In genomic region chr11:104967493-104968364, GRCh38 we compare ENCODE assay signal across 8 cellular contexts. TPM values are rescaled to one million over a fixed set of nuclear protein-coding genes. Genes with fewer than 3 reads are reported as not detected.
DNase-seq lines count a peak whose midpoint lies in the region; ATAC-seq, FAIRE-seq and TF ChIP-seq lines count a peak whose summit lies in the region.

No MANE protein-coding gene starts in this region.

- TF ChIP-seq EP300 in H1 (IDR thresholded peaks at IDR 0.05; ENCODE audit: borderline replicate concordance in 1 of 2, low read depth in 2 of 2, low read length in 2 of 2): no peak

- H3K23ac ChIP-seq in H1 (ENCODE audit: insufficient read length): no peak overlapping the region

- no peak overlapping the region for H2BK20ac ChIP-seq in H1 (ENCODE audit: low read length)

- peaks cover 5% of the 10 kb centered on the region in 2 experiments; a peak in 3 of 4 replicates for H3K9me3 ChIP-seq in H1 (ENCODE audit: insufficient read depth in 2 of 2, low read depth in 1 of 2, low read length in 1 of 2)

- no peak for TF ChIP-seq CTCF in H1 (IDR thresholded peaks at IDR 0.05; ENCODE audit: control extremely low read depth in 1 of 3, insufficient read depth in 1 of 3, low read depth in 1 of 3, low read length in 3 of 3)
- no peak for TF ChIP-seq CTCF in osteocyte (IDR thresholded peaks at IDR 0.05)

- H3K9me3 Mint-ChIP-seq in osteocyte (ENCODE audit: unreplicated experiment): peaks cover 1% of the 10 kb centered on the region

- no peak overlapping the region for H4K91ac ChIP-seq in H1 (replicated peaks; ENCODE audit: insufficient read length, low read length)

- no peak for TF ChIP-seq POLR2A in H1 (IDR thresholded peaks at IDR 0.05; ENCODE audit: control extremely low read depth in 1 of 2, low read depth in 2 of 2, low read length in 2 of 2)

- 95% methylated on average over 11 of the region's 11 CpGs; no CpG with 5 or more reads in 1 of the 2 experiments for WGBS in H1 (ENCODE audit: extremely low coverage in 1 of 2, insufficient coverage in 1 of 2, insufficient read length in 1 of 2, insufficient replicate concordance in 2 of 2, low coverage in 1 of 2, low lambda C conversion rate in 2 of 2, missing lambda C conversion rate in 1 of 2), 2 experiments

- no peaks in the 10 kb centered on the region for H4K20me1 ChIP-seq in H1 (replicated peaks in 1 of 2; ENCODE audit: control insufficient read depth in 1 of 2, insufficient read depth in 2 of 2, low read length in 2 of 2)

- TF ChIP-seq RAD21 in H1 (IDR thresholded peaks at IDR 0.05 in 1 of 2, conservative IDR thresholded peaks at IDR 0.05 in 1 of 2; ENCODE audit: low read depth in 2 of 2, low read length in 2 of 2): no peak

- ATAC-seq in GM21447 (IDR thresholded peaks at IDR 0.05; ENCODE audit: unreplicated experiment): peak; percentile 41

- peaks cover 21% of the 10 kb centered on the region for H3K4me1 Mint-ChIP-seq in osteocyte (ENCODE audit: unreplicated experiment)

- POLR2A ChIA-PET in H1 (lab: Charles Lee; ENCODE audit: partially characterized antibody): no interaction called here

- H3K9ac ChIP-seq in H1 (replicated peaks in 1 of 4; ENCODE audit: extremely low read depth in 1 of 4, low read depth in 3 of 4, low read length in 3 of 4): no peak overlapping the region

- H3K56ac ChIP-seq in H1 (replicated peaks; ENCODE audit: insufficient read length, low read depth, low read length): no peak overlapping the region

- no peaks in the 10 kb centered on the region for H3K36me3 Mint-ChIP-seq in osteocyte (ENCODE audit: unreplicated experiment)

- no peak overlapping the region for H3K27ac ChIP-seq in H1 (ENCODE audit: low read depth, low read length)

- H3K27ac Mint-ChIP-seq in osteocyte (ENCODE audit: unreplicated experiment): peak overlapping the region; percentile 95

- no peaks in the 10 kb centered on the region; the same call in 1 of the 2 replicates for H3K23me2 ChIP-seq in H1 (ENCODE audit: low read depth, low read length)

- CTCF ChIA-PET in H1 (lab: Charles Lee; ENCODE audit: partially characterized antibody): interaction anchor here (1.3 kb wide), 1 partner anchor 22 kb away, joined by 3 read pairs; no protein-coding TSS in a partner anchor

- H3K4me2 ChIP-seq in H1 (ENCODE audit: insufficient read depth in 1 of 2, low read depth in 2 of 2, low read length in 2 of 2): no peak overlapping the region

- H3K4me3 Mint-ChIP-seq in osteocyte (ENCODE audit: unreplicated experiment): peak overlapping the region; percentile 83

- H2BK15ac ChIP-seq in H1 (ENCODE audit: low read length): no peak overlapping the region

- no peak overlapping the region for H3K4me3 ChIP-seq in H1 (ENCODE audit: extremely low read depth in 1 of 4, insufficient read depth in 2 of 4, low read depth in 3 of 4, low read length in 4 of 4)

- H3K4me1 ChIP-seq in H1 (replicated peaks in 1 of 4; ENCODE audit: control insufficient read depth in 3 of 4, insufficient read depth in 4 of 4, low read length in 3 of 4): peaks cover 0 to 7% (median 3%) of the 10 kb centered on the region in 4 experiments; a peak in 4 of 7 replicates

- H3K4ac ChIP-seq in H1 (replicated peaks; ENCODE audit: insufficient read length, low read depth, low read length): no peak overlapping the region

- H3K18ac ChIP-seq in H1 (ENCODE audit: extremely low read depth, low read length): no peak overlapping the region

- H2AK5ac ChIP-seq in H1 (ENCODE audit: low read depth, low read length): no peak overlapping the region

- H2BK120ac ChIP-seq in H1 (replicated peaks; ENCODE audit: low read depth, low read length): no peak overlapping the region

- H3K79me2 ChIP-seq in H1 (ENCODE audit: control insufficient read depth in 1 of 2, insufficient read depth in 2 of 2, low read length in 2 of 2): no peaks in the 10 kb centered on the region

- no peaks in the 10 kb centered on the region for H3K27me3 ChIP-seq in H1 (replicated peaks in 1 of 4; ENCODE audit: control insufficient read depth in 3 of 4, extremely low read depth in 1 of 4, insufficient read depth in 3 of 4, low read length in 3 of 4)

- no peak overlapping the region for H4K8ac ChIP-seq in H1 (ENCODE audit: extremely low read depth, insufficient read depth, low read length)

- no peak for FAIRE-seq in H1 (lab: Jason Lieb, UNC)

- H3K36me3 ChIP-seq in H1 (ENCODE audit: control insufficient read depth in 2 of 4, insufficient read depth in 4 of 4, low read length in 3 of 4): peaks cover 0 to 2% (median 0%) of the 10 kb centered on the region in 4 experiments; a peak in 2 of 8 replicates

- no peaks in the 10 kb centered on the region for H3K27me3 Mint-ChIP-seq in osteocyte (ENCODE audit: unreplicated experiment)

- no peak overlapping the region for H3K14ac ChIP-seq in H1 (ENCODE audit: insufficient read length)

- H2BK5ac ChIP-seq in H1 (ENCODE audit: low read depth, low read length): no peak overlapping the region

- peak; percentile 3 for DNase-seq in COLO829 (ENCODE audit: low spot score)
- peak; percentile 5 for DNase-seq in NCI-H460 (ENCODE audit: extremely low read depth, low read depth)
- DNase-seq in H1 (ENCODE audit: low read depth in 1 of 2, low spot score in 2 of 2): no peak
- DNase-seq in osteocyte (ENCODE audit: extremely low spot score, unreplicated experiment): no peak
- DNase-seq in SIG-M5 (lab: John Stamatoyannopoulos, UW): no peak
- no peak for DNase-seq in NCI-H1436 treated with DMSO at 0.1 percent for 48 hours (lab: John Stamatoyannopoulos, UW)
- DNase-seq in NCI-H1105 (lab: John Stamatoyannopoulos, UW): no peak

- H3K79me1 ChIP-seq in H1 (ENCODE audit: low read depth, low read length): no peaks in the 10 kb centered on the region

- H2AFZ ChIP-seq in H1 (ENCODE audit: low read length): 0 out of 2 replicates have a peak overlapping the region, but pooled peaks have one; percentile 33

- H2BK12ac ChIP-seq in H1 (ENCODE audit: low read depth, low read length): no peak overlapping the region

- no peak overlapping the region for H4K5ac ChIP-seq in H1 (ENCODE audit: insufficient read length, low read depth, low read length)

TF ChIP-seq in H1, 55 proteins besides CTCF, POLR2A, EP300 and RAD21:
- TF ChIP-seq GTF2F1 (IDR thresholded peaks at IDR 0.05; ENCODE audit: borderline replicate concordance, low read depth, low read length) (no peak), BACH1 (IDR thresholded peaks at IDR 0.05; ENCODE audit: low read length) (no peak), BRCA1 (IDR thresholded peaks at IDR 0.05; ENCODE audit: low read depth, low read length) (no peak), JUND (IDR thresholded peaks at IDR 0.05; ENCODE audit: low read length) (no peak), SP1 (IDR thresholded peaks at IDR 0.05; ENCODE audit: low read depth, low read length) (no peak), TCF12 (IDR thresholded peaks at IDR 0.05; ENCODE audit: low read depth, low read length) (no peak), RXRA (IDR thresholded peaks at IDR 0.05; ENCODE audit: insufficient read depth, low read depth, low read length) (no peak), CHD2 (IDR thresholded peaks at IDR 0.05; ENCODE audit: low read length) (no peak), TEAD4 (IDR thresholded peaks at IDR 0.05; ENCODE audit: low read depth, low read length) (no peak), TAF7 (optimal IDR thresholded peaks at IDR 0.05; ENCODE audit: borderline replicate concordance, low read depth, low read length) (no peak), CTBP2 (IDR thresholded peaks at IDR 0.05; ENCODE audit: borderline replicate concordance, insufficient read depth, insufficient read length, low read length) (no peak), MAX (IDR thresholded peaks at IDR 0.05) (no peak), EZH2 (IDR thresholded peaks at IDR 0.05; ENCODE audit: low read depth, low read length, severe bottlenecking) (no peak), MAFK (IDR thresholded peaks at IDR 0.05; ENCODE audit: low read depth, low read length) (no peak), GABPA (IDR thresholded peaks at IDR 0.05; ENCODE audit: borderline replicate concordance, insufficient read depth, low read length) (no peak)

RNA-seq across cellular contexts. Expression of gene CASP4, which starts 0.6 kb away (rescaled TPM):
- 146 and 150 TPM in 2 replicates for total RNA-seq in NCI-H460 (2014; rRNA removed; shearing (Covaris generic))
- 76.3 and 114 TPM in 2 replicates for polyA plus RNA-seq in NCI-H460 (2014; cell fraction: nucleus; rRNA removed)
- not detected in 2 replicates for total RNA-seq in H1 (2021; fragmentation: NEBNext Ultra II Directional; extraction: Animal tissue kit (Norgen Biotek cat#: 25700))
- 0.05 and 0.09 TPM in 2 replicates for polyA plus RNA-seq in H1 (2011; rRNA removed)
- 0.10 TPM for polyA plus RNA-seq in H1 (2011; cell fraction: cytosol; rRNA removed)
- not detected for polyA plus RNA-seq in H1 (2011; cell fraction: nucleus; rRNA removed)
- polyA plus RNA-seq in H1 (2012, experiment 1 of 2): not detected in 4 replicates
- not detected for polyA plus RNA-seq in H1 (2012, experiment 2 of 2)
- polyA plus RNA-seq in H1 (2013, experiment 1 of 2): 0.24 TPM
- 0.09 TPM for polyA plus RNA-seq in H1 (2013, experiment 2 of 2)
- polyA minus RNA-seq in H1 (2011; rRNA and poly(A)+ RNA removed): 0.06 and 0.49 TPM in 2 replicates
- not detected for polyA minus RNA-seq in H1 (2011; cell fraction: cytosol; rRNA and poly(A)+ RNA removed)
- polyA minus RNA-seq in H1 (2011; cell fraction: nucleus; rRNA and poly(A)+ RNA removed): not detected
- total RNA-seq in osteocyte: 25.1 and 25.8 TPM in 2 replicates

RNA-seq across cellular contexts. Expression of gene CASP5, which starts 55.2 kb away (rescaled TPM):
- 0.10 and 0.55 TPM in 2 replicates for total RNA-seq in NCI-H460 (2014; rRNA removed; shearing (Covaris generic))
- polyA plus RNA-seq in NCI-H460 (2014; cell fraction: nucleus; rRNA removed): not detected in 2 replicates
- not detected in 2 replicates for total RNA-seq in H1 (2021; fragmentation: NEBNext Ultra II Directional; extraction: Animal tissue kit (Norgen Biotek cat#: 25700))
- not detected in 2 replicates for polyA plus RNA-seq in H1 (2011; rRNA removed)
- polyA plus RNA-seq in H1 (2011; cell fraction: cytosol; rRNA removed): not detected
- polyA plus RNA-seq in H1 (2011; cell fraction: nucleus; rRNA removed): not detected
- not detected in 4 replicates for polyA plus RNA-seq in H1 (2012, experiment 1 of 2)
- not detected for polyA plus RNA-seq in H1 (2012, experiment 2 of 2)
- not detected for polyA plus RNA-seq in H1 (2013, experiment 1 of 2)
- polyA plus RNA-seq in H1 (2013, experiment 2 of 2): not detected
- not detected in 2 replicates for polyA minus RNA-seq in H1 (2011; rRNA and poly(A)+ RNA removed)
- not detected for polyA minus RNA-seq in H1 (2011; cell fraction: cytosol; rRNA and poly(A)+ RNA removed)
- polyA minus RNA-seq in H1 (2011; cell fraction: nucleus; rRNA and poly(A)+ RNA removed): not detected
- not detected in 2 replicates for total RNA-seq in osteocyte

Comparison
In these comparisons a context has a peak if more than half of its experiments do, and no peak if none do; other contexts are left out.
1. DNase-seq: peak in COLO829 (single experiment) and NCI-H460 (single experiment); none in H1 (0 of 2), osteocyte (single experiment), SIG-M5 (single experiment), NCI-H1436 treated with DMSO at 0.1 percent for 48 hours (single experiment) and NCI-H1105 (single experiment).
2. RNA of gene CASP4, which starts 0.6 kb away (total RNA-seq): 146 to 150 TPM in NCI-H460 and 25.1 to 25.8 TPM in osteocyte; not detected in H1; every median in the first group is over 10 times any median in the second.